8 cellular contexts compared by ENCODE assay signal in genomic region chr7:35802649-35803048, GRCh38. TPM values are rescaled to one million over a fixed set of nuclear protein-coding genes. Genes with fewer than 3 reads are reported as not detected.
DNase-seq lines count a peak whose midpoint lies in the region; ATAC-seq and TF ChIP-seq lines count a peak whose summit lies in the region.

No MANE protein-coding gene starts in this region.

- intact Hi-C loops in cardiac septum (cut with DNase I): loop anchor here (5.0 kb wide), 3 partner anchors 50 to 105 kb away; no protein-coding TSS in a partner anchor

- H3K27ac ChIP-seq in cardiac muscle cell (peak overlapping the region; percentile 99), iPS-18a (ENCODE audit: low read length) (no peak overlapping the region)

- no peaks in the 10 kb centered on the region for H3K27me3 Mint-ChIP-seq in activated CD8-positive, alpha-beta T cell treated with anti-CD3 and anti-CD28 coated beads, Interleukin-2, amount 10 ng/mL, durations not matched to agents 7 days and 5 days (ENCODE audit: low read depth)
- no peaks in the 10 kb centered on the region for H3K27me3 Mint-ChIP-seq in stimulated activated naive CD8-positive, alpha-beta T cell treated with anti-CD3 and anti-CD28 coated beads, Interleukin-15, amount 100 ng/mL, for 72 hours

- H3K9me3 Mint-ChIP-seq in activated CD8-positive, alpha-beta T cell treated with anti-CD3 and anti-CD28 coated beads, Interleukin-2, amount 10 ng/mL, durations not matched to agents 7 days and 5 days (ENCODE audit: insufficient read depth): no peaks in the 10 kb centered on the region
- no peaks in the 10 kb centered on the region for H3K9me3 Mint-ChIP-seq in stimulated activated naive CD8-positive, alpha-beta T cell treated with anti-CD3 and anti-CD28 coated beads, Interleukin-15, amount 100 ng/mL, for 72 hours

- H3K9ac ChIP-seq in iPS-18a (ENCODE audit: low read length): no peak overlapping the region

- H3K4me3 ChIP-seq in cardiac muscle cell (peak overlapping the region; percentile 69), iPS-18a (ENCODE audit: low read length) (peak overlapping the region; percentile 90)

- peaks cover 33% of the 10 kb centered on the region for H3K36me3 Mint-ChIP-seq in activated CD8-positive, alpha-beta T cell treated with anti-CD3 and anti-CD28 coated beads, Interleukin-2, amount 10 ng/mL, durations not matched to agents 7 days and 5 days (ENCODE audit: low read depth)

- TF ChIP-seq CTCF in cardiac muscle cell (IDR thresholded peaks at IDR 0.05; ENCODE audit: low read depth, low read length): no peak

- H3K9me3 ChIP-seq in cardiac muscle cell (ENCODE audit: low read depth) (no peaks in the 10 kb centered on the region), iPS-18a (ENCODE audit: control insufficient read depth, low read depth, low read length) (no peaks in the 10 kb centered on the region)

- no peaks in the 10 kb centered on the region for H3K27me3 ChIP-seq in cardiac muscle cell
- no peaks in the 10 kb centered on the region for H3K27me3 ChIP-seq in iPS-18a (ENCODE audit: control insufficient read depth, insufficient read depth, low read length)

- POLR2A ChIA-PET in activated CD8-positive, alpha-beta T cell treated with anti-CD3 and anti-CD28 coated beads, Interleukin-2, amount 10 ng/mL, durations not matched to agents 7 days and 5 days (lab: Charles Lee): interaction anchor here (0.7 to 5.8 kb wide), 3 partner anchors 80 to 108 kb away, joined by 4 to 132 read pairs (median 4); partner anchors contain the start of gene HERPUD2

- H3K4me3 Mint-ChIP-seq in activated CD8-positive, alpha-beta T cell treated with anti-CD3 and anti-CD28 coated beads, Interleukin-2, amount 10 ng/mL, durations not matched to agents 7 days and 5 days: peak overlapping the region; percentile 98
- peak overlapping the region; percentile 96 to 100 for H3K4me3 Mint-ChIP-seq in stimulated activated naive CD8-positive, alpha-beta T cell treated with anti-CD3 and anti-CD28 coated beads, Interleukin-15, amount 100 ng/mL, for 72 hours

- H3K4me1 ChIP-seq in cardiac muscle cell (ENCODE audit: low read depth) (peaks cover 33% of the 10 kb centered on the region), iPS-18a (ENCODE audit: control insufficient read depth, low read depth, low read length) (peaks cover 21% of the 10 kb centered on the region)

- H3K36me3 ChIP-seq in cardiac muscle cell: no peaks in the 10 kb centered on the region
- no peaks in the 10 kb centered on the region for H3K36me3 ChIP-seq in iPS-18a (ENCODE audit: control insufficient read depth, low read depth, low read length)

- CTCF ChIA-PET in activated CD8-positive, alpha-beta T cell treated with anti-CD3 and anti-CD28 coated beads, Interleukin-2, amount 10 ng/mL, durations not matched to agents 7 days and 5 days (lab: Charles Lee): interaction anchor here (0.6 to 2.9 kb wide), 9 partner anchors 10 to 115 kb away, joined by 3 to 13 read pairs (median 5); no protein-coding TSS in a partner anchor

- ATAC-seq in activated CD8-positive, alpha-beta T cell treated with anti-CD3 and anti-CD28 coated beads, Interleukin-2, amount 10 ng/mL, durations not matched to agents 7 days and 5 days: no peak
- ATAC-seq in stimulated activated naive CD8-positive, alpha-beta T cell treated with anti-CD3 and anti-CD28 coated beads, Interleukin-15, amount 100 ng/mL, for 72 hours: no peak
- ATAC-seq in GM18511 (IDR thresholded peaks at IDR 0.05; ENCODE audit: unreplicated experiment) (no peak), HG03439 (IDR thresholded peaks at IDR 0.05; ENCODE audit: unreplicated experiment) (no peak)

- peaks cover 49% of the 10 kb centered on the region for H3K4me1 Mint-ChIP-seq in activated CD8-positive, alpha-beta T cell treated with anti-CD3 and anti-CD28 coated beads, Interleukin-2, amount 10 ng/mL, durations not matched to agents 7 days and 5 days (ENCODE audit: low read depth)
- H3K4me1 Mint-ChIP-seq in stimulated activated naive CD8-positive, alpha-beta T cell treated with anti-CD3 and anti-CD28 coated beads, Interleukin-15, amount 100 ng/mL, for 72 hours: peaks cover 51% of the 10 kb centered on the region

- DNase-seq in cardiac muscle cell (ENCODE audit: low read depth in 1 of 2, low spot score in 1 of 2) (peak in 1 of 2 donors; percentile 25), cardiac septum (ENCODE audit: low spot score) (no peak), NCI-H2081 (lab: John Stamatoyannopoulos, UW) (no peak)
- DNase-seq in activated CD8-positive, alpha-beta T cell treated with anti-CD3 and anti-CD28 coated beads, Interleukin-2, amount 10 ng/mL, durations not matched to agents 7 days and 5 days: no peak
- DNase-seq in stimulated activated naive CD8-positive, alpha-beta T cell treated with anti-CD3 and anti-CD28 coated beads, Interleukin-15, amount 100 ng/mL, for 72 hours: no peak

- peak overlapping the region; percentile 99 for H3K27ac Mint-ChIP-seq in activated CD8-positive, alpha-beta T cell treated with anti-CD3 and anti-CD28 coated beads, Interleukin-2, amount 10 ng/mL, durations not matched to agents 7 days and 5 days
- peak overlapping the region; percentile 87 to 99 for H3K27ac Mint-ChIP-seq in stimulated activated naive CD8-positive, alpha-beta T cell treated with anti-CD3 and anti-CD28 coated beads, Interleukin-15, amount 100 ng/mL, for 72 hours

RNA-seq across cellular contexts. Expression of gene SEPTIN7, which starts 1.8 kb away (rescaled TPM):
- total RNA-seq in cardiac muscle cell: 192 and 261 TPM in 2 replicates
- polyA plus RNA-seq in cardiac muscle cell: 560 and 582 TPM in 2 replicates
- total RNA-seq in cardiac septum: 232 TPM
- total RNA-seq in activated CD8-positive, alpha-beta T cell treated with anti-CD3 and anti-CD28 coated beads, Interleukin-2, amount 10 ng/mL, durations not matched to agents 7 days and 5 days: 100 to 1,000 TPM; 269 to 272 TPM
